19 cellular contexts compared by ENCODE assay signal in the genomic region with DNA sequence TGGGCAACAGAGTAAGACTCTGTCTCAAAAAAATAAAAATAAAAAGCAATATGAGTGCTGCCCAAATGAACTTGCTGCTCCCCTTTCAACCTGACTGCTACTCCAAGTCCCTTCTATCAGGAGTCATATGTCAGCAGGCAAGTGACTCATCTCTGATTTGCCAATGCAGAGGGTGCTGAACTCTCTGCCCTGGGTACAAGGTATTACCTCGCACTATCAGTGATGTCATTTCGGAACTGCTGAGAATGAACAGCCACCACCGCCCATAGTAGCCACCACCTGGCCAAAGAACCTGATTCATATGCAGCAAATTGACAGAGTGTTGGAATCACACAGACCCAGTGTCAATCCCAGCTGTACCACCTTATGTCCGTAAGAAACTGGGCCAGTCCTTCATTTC. TPM values are rescaled to one million over a fixed set of nuclear protein-coding genes. Genes with fewer than 3 reads are reported as not detected.
DNase-seq lines count a peak whose midpoint lies in the region; ATAC-seq and TF ChIP-seq lines count a peak whose summit lies in the region.
"Had no signal": no experiment of that assay in that cellular context is flagged by ENCODE, and none has a peak within 500 bp of the region (broad histone marks: within the 10 kb centered on the region; RNA-seq: fewer than 3 reads in every experiment).

No MANE protein-coding gene starts in this region.

- no peak overlapping the region for H3K4me3 Mint-ChIP-seq in activated naive CD4-positive, alpha-beta T cell treated with anti-CD3 and anti-CD28 coated beads for 36 hours
- no peak overlapping the region for H3K4me3 Mint-ChIP-seq in stimulated activated naive CD8-positive, alpha-beta T cell treated with anti-CD3 and anti-CD28 coated beads, Interleukin-15, amount 100 ng/mL, for 72 hours
- H3K4me3 Mint-ChIP-seq: CD4-positive, alpha-beta T cell; IgD-negative memory B cell; stimulated activated naive CD8-positive, alpha-beta T cell treated with anti-CD3 and anti-CD28 coated beads, Interleukin-15, Interleukin-2, amounts not matched to agents 100 ng/mL and 50 ng/mL, for 24 hours had no signal

- DNase-seq in activated naive CD4-positive, alpha-beta T cell treated with anti-CD3 and anti-CD28 coated beads for 36 hours = peak; percentile 15
- DNase-seq in activated naive CD4-positive, alpha-beta T cell treated with anti-CD3 and anti-CD28 coated beads, Interleukin-2, amount 50 U/mL, for 16 hours = no peak
- DNase-seq in RWPE2 (ENCODE audit: low spot score) = no peak
- peak; percentile 70 for DNase-seq in hepatocyte (ENCODE audit: low spot score)
- peak in 1 of 2 donors; percentile 24 for DNase-seq in stimulated activated naive CD8-positive, alpha-beta T cell treated with anti-CD3 and anti-CD28 coated beads, Interleukin-15, amount 100 ng/mL, for 72 hours
- DNase-seq in NCI-H345 (lab: John Stamatoyannopoulos, UW) = no peak
- DNase-seq: activated effector memory CD4-positive, alpha-beta T cell treated with anti-CD3 and anti-CD28 coated beads, Interleukin-2, amount 50 U/mL, for 16 hours; CD4-positive, alpha-beta T cell; foreskin melanocyte; left cardiac atrium; NCI-H1092; NCI-H2081; SIG-M5 had no signal

- H3K27me3 Mint-ChIP-seq in activated naive CD4-positive, alpha-beta T cell treated with anti-CD3 and anti-CD28 coated beads for 36 hours (ENCODE audit: low read depth) = no peaks in the 10 kb centered on the region
- peaks cover 7% of the 10 kb centered on the region for H3K27me3 Mint-ChIP-seq in stimulated activated naive CD8-positive, alpha-beta T cell treated with anti-CD3 and anti-CD28 coated beads, Interleukin-15, amount 100 ng/mL, for 72 hours
- H3K27me3 Mint-ChIP-seq: CD4-positive, alpha-beta T cell had no signal

- H3K9me2 ChIP-seq in hepatocyte (replicated peaks; ENCODE audit: insufficient read depth) = no peaks in the 10 kb centered on the region

- CTCF ChIA-PET in activated naive CD4-positive, alpha-beta T cell treated with anti-CD3 and anti-CD28 coated beads for 36 hours (lab: Charles Lee) = no interaction called here

- H3K4me1 ChIP-seq in RWPE2 (ENCODE audit: insufficient read depth, poor library complexity, severe bottlenecking) (no peaks in the 10 kb centered on the region), hepatocyte (ENCODE audit: insufficient read depth) (peaks cover 11% of the 10 kb centered on the region)
- H3K4me1 ChIP-seq: right atrium auricular region had no signal

- no peaks in the 10 kb centered on the region for H3K27me3 ChIP-seq in RWPE2 (ENCODE audit: insufficient read depth, poor library complexity, severe bottlenecking)
- no peaks in the 10 kb centered on the region for H3K27me3 ChIP-seq in hepatocyte
- H3K27me3 ChIP-seq: right atrium auricular region had no signal

- no peak overlapping the region for H2AFZ ChIP-seq in hepatocyte

- peaks cover 5% of the 10 kb centered on the region for H3K4me1 Mint-ChIP-seq in activated naive CD4-positive, alpha-beta T cell treated with anti-CD3 and anti-CD28 coated beads for 36 hours (ENCODE audit: low read depth)
- H3K4me1 Mint-ChIP-seq in stimulated activated naive CD8-positive, alpha-beta T cell treated with anti-CD3 and anti-CD28 coated beads, Interleukin-15, amount 100 ng/mL, for 72 hours = peaks cover 20% of the 10 kb centered on the region
- H3K4me1 Mint-ChIP-seq: IgD-negative memory B cell had no signal

- no peaks in the 10 kb centered on the region for H3K36me3 ChIP-seq in RWPE2 (ENCODE audit: low read depth)
- no peaks in the 10 kb centered on the region for H3K36me3 ChIP-seq in hepatocyte (replicated peaks; ENCODE audit: insufficient read depth, low read depth)
- H3K36me3 ChIP-seq: right atrium auricular region had no signal

- no peak overlapping the region for H3K27ac ChIP-seq in RWPE2 (ENCODE audit: poor library complexity, severe bottlenecking)
- H3K27ac ChIP-seq in hepatocyte = peak overlapping the region; percentile 86
- H3K27ac ChIP-seq: right atrium auricular region, VCaP had no signal

- ATAC-seq in RWPE2 (ENCODE audit: low read depth) = peak; percentile 75
- peak; percentile 78 for ATAC-seq in stimulated activated naive CD8-positive, alpha-beta T cell treated with anti-CD3 and anti-CD28 coated beads, Interleukin-15, amount 100 ng/mL, for 72 hours
- no peak for ATAC-seq in GM21526 (IDR thresholded peaks at IDR 0.05; ENCODE audit: low FRiP score, unreplicated experiment)
- ATAC-seq in HG03108 (IDR thresholded peaks at IDR 0.05; ENCODE audit: unreplicated experiment) = no peak
- ATAC-seq: left cardiac atrium had no signal

- H3K27ac Mint-ChIP-seq in activated naive CD4-positive, alpha-beta T cell treated with anti-CD3 and anti-CD28 coated beads for 36 hours = no peak overlapping the region
- peak overlapping the region in 1 of 2 donors; percentile 35 for H3K27ac Mint-ChIP-seq in stimulated activated naive CD8-positive, alpha-beta T cell treated with anti-CD3 and anti-CD28 coated beads, Interleukin-15, amount 100 ng/mL, for 72 hours
- H3K27ac Mint-ChIP-seq: CD4-positive, alpha-beta T cell; IgD-negative memory B cell; stimulated activated naive CD8-positive, alpha-beta T cell treated with anti-CD3 and anti-CD28 coated beads, Interleukin-15, Interleukin-2, amounts not matched to agents 100 ng/mL and 50 ng/mL, for 24 hours had no signal

- intact Hi-C loops in activated naive CD4-positive, alpha-beta T cell treated with anti-CD3 and anti-CD28 coated beads for 36 hours (cut with micrococcal nuclease) = no loop called here

- 69% methylated on average over 4 of the region's 4 CpGs for WGBS in hepatocyte (ENCODE audit: low lambda C conversion rate, missing lambda C conversion rate)

- H3K9me3 Mint-ChIP-seq in activated naive CD4-positive, alpha-beta T cell treated with anti-CD3 and anti-CD28 coated beads for 36 hours = no peaks in the 10 kb centered on the region
- no peaks in the 10 kb centered on the region for H3K9me3 Mint-ChIP-seq in stimulated activated naive CD8-positive, alpha-beta T cell treated with anti-CD3 and anti-CD28 coated beads, Interleukin-15, amount 100 ng/mL, for 72 hours
- H3K9me3 Mint-ChIP-seq: CD4-positive, alpha-beta T cell; IgD-negative memory B cell; stimulated activated naive CD8-positive, alpha-beta T cell treated with anti-CD3 and anti-CD28 coated beads, Interleukin-15, Interleukin-2, amounts not matched to agents 100 ng/mL and 50 ng/mL, for 24 hours had no signal

- no peaks in the 10 kb centered on the region for H3K36me3 Mint-ChIP-seq in activated naive CD4-positive, alpha-beta T cell treated with anti-CD3 and anti-CD28 coated beads for 36 hours (ENCODE audit: low read depth)

- H3K9me3 ChIP-seq in RWPE2 (ENCODE audit: severe bottlenecking) (no peaks in the 10 kb centered on the region), hepatocyte (ENCODE audit: low read depth) (no peaks in the 10 kb centered on the region)
- H3K9me3 ChIP-seq: right atrium auricular region had no signal

- no peak overlapping the region for H3K4me2 ChIP-seq in hepatocyte

- no peaks in the 10 kb centered on the region for H3K79me2 ChIP-seq in hepatocyte

- H3K4me3 ChIP-seq in RWPE2 (ENCODE audit: severe bottlenecking) (no peak overlapping the region), hepatocyte (no peak overlapping the region)
- H3K4me3 ChIP-seq: right atrium auricular region had no signal

- H4K20me1 ChIP-seq in hepatocyte (ENCODE audit: insufficient read depth, poor library complexity, severe bottlenecking) = no peaks in the 10 kb centered on the region

- TF ChIP-seq CTCF in RWPE2 (IDR thresholded peaks at IDR 0.05; ENCODE audit: poor library complexity, severe bottlenecking) (no peak), hepatocyte (IDR thresholded peaks at IDR 0.05; ENCODE audit: poor library complexity) (no peak)

RNA-seq across cellular contexts. Expression of gene LYRM9, which starts 31.2 kb away (rescaled TPM):
- 1 to 10 TPM; 5.3 to 6.9 TPM for total RNA-seq in activated naive CD4-positive, alpha-beta T cell treated with anti-CD3 and anti-CD28 coated beads for 36 hours
- total RNA-seq in hepatocyte = 9.0 and 12.2 TPM in 2 replicates
- polyA plus RNA-seq in hepatocyte = 10.5 and 11.5 TPM in 2 replicates

Comparison
In these comparisons a context has a peak if more than half of its experiments do, and no peak if none do; other contexts are left out.
1. DNase-seq: peak in activated naive CD4-positive, alpha-beta T cell treated with anti-CD3 and anti-CD28 coated beads for 36 hours (single experiment) and hepatocyte (single experiment); none in activated naive CD4-positive, alpha-beta T cell treated with anti-CD3 and anti-CD28 coated beads, Interleukin-2, amount 50 U/mL, for 16 hours (single experiment), RWPE2 (single experiment) and NCI-H345 (single experiment).
2. ATAC-seq: peak in RWPE2 (single experiment) and stimulated activated naive CD8-positive, alpha-beta T cell treated with anti-CD3 and anti-CD28 coated beads, Interleukin-15, amount 100 ng/mL, for 72 hours (single experiment); none in GM21526 (single experiment) and HG03108 (single experiment).